In genomic region chr11:60985991-60986915, GRCh38 we compare ENCODE assay signal across 8 cellular contexts. TPM values are rescaled to one million over a fixed set of nuclear protein-coding genes. Genes with fewer than 3 reads are reported as not detected.
DNase-seq lines count a peak whose midpoint lies in the region; ATAC-seq and TF ChIP-seq lines count a peak whose summit lies in the region.

No MANE protein-coding gene starts in this region.

- no peak overlapping the region for H3K27ac ChIP-seq in GM23248

- no peak for ATAC-seq in GM18505 (IDR thresholded peaks at IDR 0.05; ENCODE audit: unreplicated experiment)
- ATAC-seq in HG02840 (IDR thresholded peaks at IDR 0.05; ENCODE audit: low FRiP score, unreplicated experiment) = no peak

- WGBS in GM23248 (ENCODE audit: low coverage in 1 of 2, low lambda C conversion rate in 2 of 2, missing lambda C conversion rate in 2 of 2), 2 experiments = 61 to 65% methylated on average over 17 of the region's 17 CpGs

- H2AFZ ChIP-seq in GM23248 = no peak overlapping the region

- H3K79me2 ChIP-seq in GM23248 (ENCODE audit: insufficient read depth) = no peaks in the 10 kb centered on the region

- in situ Hi-C loops in GM23248 (cut with MboI) = no loop called here
- in situ Hi-C loops in astrocyte of the spinal cord (cut with HindIII; ENCODE audit: low sequenced_read_pairs) = no loop called here

- no peaks in the 10 kb centered on the region for H3K9me2 ChIP-seq in GM23248 (ENCODE audit: insufficient read depth)

- no peak for TF ChIP-seq POLR2A in GM18505 (IDR thresholded peaks at IDR 0.05; ENCODE audit: borderline replicate concordance, extremely low read depth, insufficient read depth, insufficient read length)

- H3F3A ChIP-seq in GM23248 (ENCODE audit: insufficient read depth) = no peaks in the 10 kb centered on the region

- H3K4me2 ChIP-seq in GM23248 (ENCODE audit: unreplicated experiment) = no peak overlapping the region

- H3K9ac ChIP-seq in GM23248 = no peak overlapping the region

- no peak overlapping the region for H3K4me3 ChIP-seq in GM23248
- no peak overlapping the region for H3K4me3 ChIP-seq in astrocyte of the spinal cord (ENCODE audit: low read depth, low read length)

- no peaks in the 10 kb centered on the region for H3K36me3 ChIP-seq in GM23248 (ENCODE audit: low read depth)

- DNase-seq in GM23248 = peak; percentile 58
- peak; percentile 42 to 76 (median 68) for DNase-seq in activated CD4-positive, CD25-positive, alpha-beta regulatory T cell (lab: John Stamatoyannopoulos, UW)
- DNase-seq in astrocyte of the spinal cord (ENCODE audit: low read depth, low spot score) = peak; percentile 40
- DNase-seq in stimulated activated CD4-positive, alpha-beta T cell treated with anti-CD3 and anti-CD28 coated beads, Interleukin-2, amount 100 ng/mL, for 4 hours (ENCODE audit: low read depth) = peak; percentile 90
- DNase-seq in GOT3 (lab: John Stamatoyannopoulos, UW) = no peak
- DNase-seq in hepatic stellate cell (ENCODE audit: low spot score) = no peak

- peaks cover 30% of the 10 kb centered on the region for H3K27me3 ChIP-seq in GM23248 (replicated peaks; ENCODE audit: insufficient read depth)

- H4K20me1 ChIP-seq in GM23248 (ENCODE audit: insufficient read depth) = no peaks in the 10 kb centered on the region

- no peak for TF ChIP-seq CTCF in astrocyte of the spinal cord (IDR thresholded peaks at IDR 0.05; ENCODE audit: low read depth, low read length)

- no peaks in the 10 kb centered on the region for H3K9me3 ChIP-seq in GM23248 (ENCODE audit: low read depth)

- H3K4me1 ChIP-seq in GM23248 (ENCODE audit: insufficient read depth) = peaks cover 7% of the 10 kb centered on the region; the same call in 1 of the 2 replicates

RNA-seq across cellular contexts. Expression of gene CD6, which starts 14.8 kb away (rescaled TPM):
- not detected in 2 replicates for total RNA-seq in GM23248 (2014; rRNA removed; shearing (Covaris generic))
- not detected in 2 replicates for polyA plus RNA-seq in GM23248 (2016; fragmentation: Nextera tagmentation; extraction: Ambion mirVana)

RNA-seq across cellular contexts. Expression of gene SLC15A3, which starts 34.3 kb away (rescaled TPM):
- total RNA-seq in GM23248 (2014; rRNA removed; shearing (Covaris generic)) = 0.51 and 2.2 TPM in 2 replicates
- polyA plus RNA-seq in GM23248 (2016; fragmentation: Nextera tagmentation; extraction: Ambion mirVana) = 1.1 and 1.5 TPM in 2 replicates

Comparison
In these comparisons a context has a peak if more than half of its experiments do, and no peak if none do; other contexts are left out.
1. DNase-seq: peak in GM23248 (single experiment), activated CD4-positive, CD25-positive, alpha-beta regulatory T cell (4 of 4), astrocyte of the spinal cord (single experiment) and stimulated activated CD4-positive, alpha-beta T cell treated with anti-CD3 and anti-CD28 coated beads, Interleukin-2, amount 100 ng/mL, for 4 hours (single experiment); none in GOT3 (single experiment) and hepatic stellate cell (single experiment).